1 cellular context compared by ENCODE assay signal in the genomic region with DNA sequence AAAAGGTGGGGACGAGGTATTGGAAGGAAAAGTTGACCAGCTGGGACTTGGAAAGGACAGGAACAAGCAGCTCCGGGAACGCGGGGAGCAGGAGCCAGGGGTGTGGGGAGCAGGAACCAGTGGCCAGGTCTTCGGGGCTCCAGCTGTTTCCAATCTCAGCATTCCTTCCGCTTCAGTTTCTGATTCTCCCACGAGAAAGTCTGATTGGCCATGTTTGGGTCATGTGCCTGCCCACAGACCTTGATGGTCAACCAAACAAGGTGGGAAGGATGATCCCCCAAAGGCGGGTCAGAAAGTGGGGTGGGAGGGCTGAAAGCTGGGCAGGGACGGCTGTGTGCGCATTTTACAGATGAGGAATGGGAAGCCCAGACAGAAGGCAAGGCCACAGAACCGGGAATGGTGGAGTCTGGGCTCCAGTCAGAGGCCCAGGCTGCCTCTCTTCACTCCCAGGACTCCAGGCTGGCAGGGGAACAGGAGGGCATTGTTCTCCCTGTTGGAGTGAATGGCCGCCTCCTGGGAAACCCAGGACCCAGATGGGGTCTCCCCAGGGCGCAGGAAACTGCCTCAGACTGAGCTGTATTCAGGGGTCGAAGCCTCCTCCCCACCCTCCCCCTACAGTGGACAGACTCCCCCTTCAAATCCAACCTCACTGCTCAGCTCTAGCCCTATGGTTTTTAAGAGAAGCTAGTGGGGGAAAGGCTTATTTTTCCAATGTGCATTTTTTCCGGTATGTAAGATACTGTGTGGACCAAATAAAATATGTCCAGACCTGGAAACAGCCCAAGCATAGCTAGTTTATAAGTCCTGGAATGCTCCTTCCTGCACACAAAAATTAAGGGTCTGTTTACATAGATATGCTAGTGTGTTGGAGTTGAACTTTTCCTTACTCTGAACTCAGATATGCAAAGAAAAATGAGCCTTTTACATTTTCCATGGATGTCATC.
TF ChIP-seq lines count a peak whose summit lies in the region.

No MANE protein-coding gene starts in this region.

TF ChIP-seq in HepG2, 621 proteins besides CTCF, POLR2A, EP300 and RAD21 (continued from another document and continues in another):
- TF ChIP-seq MBD4 (IDR thresholded peaks at IDR 0.05; ENCODE audit: borderline replicate concordance, low read length) = no peak
- TF ChIP-seq, protein P1, sequence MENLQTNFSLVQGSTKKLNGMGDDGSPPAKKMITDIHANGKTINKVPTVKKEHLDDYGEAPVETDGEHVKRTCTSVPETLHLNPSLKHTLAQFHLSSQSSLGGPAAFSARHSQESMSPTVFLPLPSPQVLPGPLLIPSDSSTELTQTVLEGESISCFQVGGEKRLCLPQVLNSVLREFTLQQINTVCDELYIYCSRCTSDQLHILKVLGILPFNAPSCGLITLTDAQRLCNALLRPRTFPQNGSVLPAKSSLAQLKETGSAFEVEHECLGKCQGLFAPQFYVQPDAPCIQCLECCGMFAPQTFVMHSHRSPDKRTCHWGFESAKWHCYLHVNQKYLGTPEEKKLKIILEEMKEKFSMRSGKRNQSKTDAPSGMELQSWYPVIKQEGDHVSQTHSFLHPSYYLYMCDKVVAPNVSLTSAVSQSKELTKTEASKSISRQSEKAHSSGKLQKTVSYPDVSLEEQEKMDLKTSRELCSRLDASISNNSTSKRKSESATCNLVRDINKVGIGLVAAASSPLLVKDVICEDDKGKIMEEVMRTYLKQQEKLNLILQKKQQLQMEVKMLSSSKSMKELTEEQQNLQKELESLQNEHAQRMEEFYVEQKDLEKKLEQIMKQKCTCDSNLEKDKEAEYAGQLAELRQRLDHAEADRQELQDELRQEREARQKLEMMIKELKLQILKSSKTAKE (CRISPR knock-in tag; IDR thresholded peaks at IDR 0.05; ENCODE audit: borderline replicate concordance) = no peak
- TF ChIP-seq, protein P2, sequence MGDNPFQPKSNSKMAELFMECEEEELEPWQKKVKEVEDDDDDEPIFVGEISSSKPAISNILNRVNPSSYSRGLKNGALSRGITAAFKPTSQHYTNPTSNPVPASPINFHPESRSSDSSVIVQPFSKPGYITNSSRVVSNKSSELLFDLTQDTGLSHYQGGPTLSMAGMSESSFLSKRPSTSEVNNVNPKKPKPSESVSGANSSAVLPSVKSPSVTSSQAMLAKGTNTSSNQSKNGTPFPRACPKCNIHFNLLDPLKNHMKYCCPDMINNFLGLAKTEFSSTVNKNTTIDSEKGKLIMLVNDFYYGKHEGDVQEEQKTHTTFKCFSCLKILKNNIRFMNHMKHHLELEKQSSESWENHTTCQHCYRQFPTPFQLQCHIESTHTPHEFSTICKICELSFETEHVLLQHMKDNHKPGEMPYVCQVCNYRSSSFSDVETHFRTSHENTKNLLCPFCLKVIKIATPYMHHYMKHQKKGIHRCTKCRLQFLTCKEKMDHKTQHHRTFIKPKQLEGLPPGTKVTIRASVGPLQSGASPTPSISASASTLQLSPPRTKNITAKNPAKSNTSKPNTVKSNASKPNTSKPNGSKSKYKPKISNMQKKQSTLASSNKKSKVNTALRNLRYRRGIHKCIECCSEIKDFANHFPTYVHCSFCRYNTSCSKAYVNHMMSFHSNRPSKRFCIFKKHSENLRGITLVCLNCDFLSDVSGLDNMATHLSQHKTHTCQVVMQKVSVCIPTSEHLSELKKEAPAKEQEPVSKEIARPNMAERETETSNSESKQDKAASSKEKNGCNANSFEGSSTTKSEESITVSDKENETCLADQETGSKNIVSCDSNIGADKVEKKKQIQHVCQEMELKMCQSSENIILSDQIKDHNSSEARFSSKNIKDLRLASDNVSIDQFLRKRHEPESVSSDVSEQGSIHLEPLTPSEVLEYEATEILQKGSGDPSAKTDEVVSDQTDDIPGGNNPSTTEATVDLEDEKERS (CRISPR knock-in tag; IDR thresholded peaks at IDR 0.05) = no peak
- TF ChIP-seq, protein P3, sequence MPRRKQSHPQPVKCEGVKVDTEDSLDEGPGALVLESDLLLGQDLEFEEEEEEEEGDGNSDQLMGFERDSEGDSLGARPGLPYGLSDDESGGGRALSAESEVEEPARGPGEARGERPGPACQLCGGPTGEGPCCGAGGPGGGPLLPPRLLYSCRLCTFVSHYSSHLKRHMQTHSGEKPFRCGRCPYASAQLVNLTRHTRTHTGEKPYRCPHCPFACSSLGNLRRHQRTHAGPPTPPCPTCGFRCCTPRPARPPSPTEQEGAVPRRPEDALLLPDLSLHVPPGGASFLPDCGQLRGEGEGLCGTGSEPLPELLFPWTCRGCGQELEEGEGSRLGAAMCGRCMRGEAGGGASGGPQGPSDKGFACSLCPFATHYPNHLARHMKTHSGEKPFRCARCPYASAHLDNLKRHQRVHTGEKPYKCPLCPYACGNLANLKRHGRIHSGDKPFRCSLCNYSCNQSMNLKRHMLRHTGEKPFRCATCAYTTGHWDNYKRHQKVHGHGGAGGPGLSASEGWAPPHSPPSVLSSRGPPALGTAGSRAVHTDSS (CRISPR knock-in tag; conservative IDR thresholded peaks at IDR 0.05) = no peak
- no peak for TF ChIP-seq ATF1 (CRISPR knock-in tag; IDR thresholded peaks at IDR 0.05)
- TF ChIP-seq RELA (CRISPR knock-in tag; IDR thresholded peaks at IDR 0.05) = no peak
- 0 out of 2 replicates have a peak, but pooled peaks have one; percentile 16 for TF ChIP-seq ELF1 (CRISPR knock-in tag; IDR thresholded peaks at IDR 0.05)
- 0 out of 2 replicates have a peak, but pooled peaks have one; percentile 28 for TF ChIP-seq ZNF225 (CRISPR knock-in tag; IDR thresholded peaks at IDR 0.05)
- no peak for TF ChIP-seq ZNF382 (CRISPR knock-in tag; IDR thresholded peaks at IDR 0.05; ENCODE audit: borderline replicate concordance)
- TF ChIP-seq, protein P4, sequence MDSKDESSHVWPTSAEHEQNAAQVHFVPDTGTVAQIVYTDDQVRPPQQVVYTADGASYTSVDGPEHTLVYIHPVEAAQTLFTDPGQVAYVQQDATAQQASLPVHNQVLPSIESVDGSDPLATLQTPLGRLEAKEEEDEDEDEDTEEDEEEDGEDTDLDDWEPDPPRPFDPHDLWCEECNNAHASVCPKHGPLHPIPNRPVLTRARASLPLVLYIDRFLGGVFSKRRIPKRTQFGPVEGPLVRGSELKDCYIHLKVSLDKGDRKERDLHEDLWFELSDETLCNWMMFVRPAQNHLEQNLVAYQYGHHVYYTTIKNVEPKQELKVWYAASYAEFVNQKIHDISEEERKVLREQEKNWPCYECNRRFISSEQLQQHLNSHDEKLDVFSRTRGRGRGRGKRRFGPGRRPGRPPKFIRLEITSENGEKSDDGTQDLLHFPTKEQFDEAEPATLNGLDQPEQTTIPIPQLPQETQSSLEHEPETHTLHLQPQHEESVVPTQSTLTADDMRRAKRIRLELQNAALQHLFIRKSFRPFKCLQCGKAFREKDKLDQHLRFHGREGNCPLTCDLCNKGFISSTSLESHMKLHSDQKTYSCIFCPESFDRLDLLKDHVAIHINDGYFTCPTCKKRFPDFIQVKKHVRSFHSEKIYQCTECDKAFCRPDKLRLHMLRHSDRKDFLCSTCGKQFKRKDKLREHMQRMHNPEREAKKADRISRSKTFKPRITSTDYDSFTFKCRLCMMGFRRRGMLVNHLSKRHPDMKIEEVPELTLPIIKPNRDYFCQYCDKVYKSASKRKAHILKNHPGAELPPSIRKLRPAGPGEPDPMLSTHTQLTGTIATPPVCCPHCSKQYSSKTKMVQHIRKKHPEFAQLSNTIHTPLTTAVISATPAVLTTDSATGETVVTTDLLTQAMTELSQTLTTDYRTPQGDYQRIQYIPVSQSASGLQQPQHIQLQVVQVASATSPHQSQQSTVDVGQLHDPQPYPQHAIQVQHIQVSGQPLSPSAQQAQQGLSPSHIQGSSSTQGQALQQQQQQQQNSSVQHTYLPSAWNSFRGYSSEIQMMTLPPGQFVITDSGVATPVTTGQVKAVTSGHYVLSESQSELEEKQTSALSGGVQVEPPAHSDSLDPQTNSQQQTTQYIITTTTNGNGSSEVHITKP (CRISPR knock-in tag; IDR thresholded peaks at IDR 0.05; ENCODE audit: low read depth) = no peak
- TF ChIP-seq SOX5 (CRISPR knock-in tag; IDR thresholded peaks at IDR 0.05; ENCODE audit: borderline replicate concordance) = no peak
- TF ChIP-seq CCDC6 (CRISPR knock-in tag; IDR thresholded peaks at IDR 0.05) = no peak
- no peak for TF ChIP-seq ZSCAN12 (CRISPR knock-in tag; IDR thresholded peaks at IDR 0.05)
- TF ChIP-seq ZNF33B (CRISPR knock-in tag; IDR thresholded peaks at IDR 0.05) = no peak
- TF ChIP-seq, protein P5, sequence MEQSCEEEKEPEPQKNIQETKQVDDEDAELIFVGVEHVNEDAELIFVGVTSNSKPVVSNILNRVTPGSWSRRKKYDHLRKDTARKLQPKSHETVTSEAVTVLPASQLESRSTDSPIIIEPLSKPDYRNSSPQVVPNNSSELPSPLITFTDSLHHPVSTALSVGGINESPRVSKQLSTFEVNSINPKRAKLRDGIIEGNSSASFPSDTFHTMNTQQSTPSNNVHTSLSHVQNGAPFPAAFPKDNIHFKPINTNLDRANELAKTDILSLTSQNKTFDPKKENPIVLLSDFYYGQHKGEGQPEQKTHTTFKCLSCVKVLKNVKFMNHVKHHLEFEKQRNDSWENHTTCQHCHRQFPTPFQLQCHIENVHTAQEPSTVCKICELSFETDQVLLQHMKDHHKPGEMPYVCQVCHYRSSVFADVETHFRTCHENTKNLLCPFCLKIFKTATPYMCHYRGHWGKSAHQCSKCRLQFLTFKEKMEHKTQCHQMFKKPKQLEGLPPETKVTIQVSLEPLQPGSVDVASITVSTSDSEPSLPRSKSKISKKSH (CRISPR knock-in tag; IDR thresholded peaks at IDR 0.05; ENCODE audit: borderline replicate concordance) = peak; percentile 80; the same call in 1 of the 2 replicates
- TF ChIP-seq ZKSCAN5 (CRISPR knock-in tag; IDR thresholded peaks at IDR 0.05) = no peak
- TF ChIP-seq ZNF724P (CRISPR knock-in tag; IDR thresholded peaks at IDR 0.05; ENCODE audit: borderline replicate concordance) = no peak
- TF ChIP-seq, protein P6, sequence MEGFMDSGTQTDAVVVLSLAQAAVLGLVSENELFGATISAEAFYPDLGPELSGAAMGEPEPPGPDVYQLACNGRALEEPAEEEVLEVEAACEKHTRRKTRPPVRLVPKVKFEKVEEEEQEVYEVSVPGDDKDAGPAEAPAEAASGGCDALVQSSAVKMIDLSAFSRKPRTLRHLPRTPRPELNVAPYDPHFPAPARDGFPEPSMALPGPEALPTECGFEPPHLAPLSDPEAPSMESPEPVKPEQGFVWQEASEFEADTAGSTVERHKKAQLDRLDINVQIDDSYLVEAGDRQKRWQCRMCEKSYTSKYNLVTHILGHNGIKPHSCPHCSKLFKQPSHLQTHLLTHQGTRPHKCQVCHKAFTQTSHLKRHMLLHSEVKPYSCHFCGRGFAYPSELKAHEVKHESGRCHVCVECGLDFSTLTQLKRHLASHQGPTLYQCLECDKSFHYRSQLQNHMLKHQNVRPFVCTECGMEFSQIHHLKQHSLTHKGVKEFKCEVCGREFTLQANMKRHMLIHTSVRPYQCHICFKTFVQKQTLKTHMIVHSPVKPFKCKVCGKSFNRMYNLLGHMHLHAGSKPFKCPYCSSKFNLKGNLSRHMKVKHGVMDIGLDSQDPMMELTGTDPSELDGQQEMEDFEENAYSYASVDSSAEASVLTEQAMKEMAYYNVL (CRISPR knock-in tag; IDR thresholded peaks at IDR 0.05; ENCODE audit: borderline replicate concordance) = no peak
- no peak for TF ChIP-seq ZNF703 (CRISPR knock-in tag; IDR thresholded peaks at IDR 0.05; ENCODE audit: borderline replicate concordance)
- no peak for TF ChIP-seq SP2 (CRISPR knock-in tag; IDR thresholded peaks at IDR 0.05)
- TF ChIP-seq TBL1XR1 (IDR thresholded peaks at IDR 0.05; ENCODE audit: borderline replicate concordance, low read length, partially characterized antibody) = no peak
- TF ChIP-seq SRSF4 (IDR thresholded peaks at IDR 0.05; ENCODE audit: low read depth, low read length, poor library complexity, severe bottlenecking) = no peak
- no peak for TF ChIP-seq ZNF7 (CRISPR knock-in tag; IDR thresholded peaks at IDR 0.05)
- TF ChIP-seq, protein P7, sequence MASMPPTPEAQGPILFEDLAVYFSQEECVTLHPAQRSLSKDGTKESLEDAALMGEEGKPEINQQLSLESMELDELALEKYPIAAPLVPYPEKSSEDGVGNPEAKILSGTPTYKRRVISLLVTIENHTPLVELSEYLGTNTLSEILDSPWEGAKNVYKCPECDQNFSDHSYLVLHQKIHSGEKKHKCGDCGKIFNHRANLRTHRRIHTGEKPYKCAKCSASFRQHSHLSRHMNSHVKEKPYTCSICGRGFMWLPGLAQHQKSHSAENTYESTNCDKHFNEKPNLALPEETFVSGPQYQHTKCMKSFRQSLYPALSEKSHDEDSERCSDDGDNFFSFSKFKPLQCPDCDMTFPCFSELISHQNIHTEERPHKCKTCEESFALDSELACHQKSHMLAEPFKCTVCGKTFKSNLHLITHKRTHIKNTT (CRISPR knock-in tag; IDR thresholded peaks at IDR 0.05) = no peak
- no peak for TF ChIP-seq CREM (IDR thresholded peaks at IDR 0.05)
- no peak for TF ChIP-seq CREM (CRISPR knock-in tag; IDR thresholded peaks at IDR 0.05)
- no peak for TF ChIP-seq ZKSCAN1 (IDR thresholded peaks at IDR 0.05; ENCODE audit: low read length)
- TF ChIP-seq PAX8 (CRISPR knock-in tag; IDR thresholded peaks at IDR 0.05; ENCODE audit: borderline replicate concordance) = no peak
- no peak for TF ChIP-seq NKX3-1 (CRISPR knock-in tag; IDR thresholded peaks at IDR 0.05)
- no peak for TF ChIP-seq NAIF1 (CRISPR knock-in tag; IDR thresholded peaks at IDR 0.05; ENCODE audit: borderline replicate concordance)
- TF ChIP-seq ZNF484 (CRISPR knock-in tag; IDR thresholded peaks at IDR 0.05; ENCODE audit: borderline replicate concordance, low read depth) = no peak
- TF ChIP-seq KDM6A (CRISPR knock-in tag; IDR thresholded peaks at IDR 0.05; ENCODE audit: low read depth) = no peak
- no peak for TF ChIP-seq ZNF775 (CRISPR knock-in tag; IDR thresholded peaks at IDR 0.05; ENCODE audit: borderline replicate concordance)
- no peak for TF ChIP-seq ZNF331 (CRISPR knock-in tag; IDR thresholded peaks at IDR 0.05)
- no peak for TF ChIP-seq KLF12 (CRISPR knock-in tag; IDR thresholded peaks at IDR 0.05; ENCODE audit: borderline replicate concordance)
- TF ChIP-seq, protein P8, sequence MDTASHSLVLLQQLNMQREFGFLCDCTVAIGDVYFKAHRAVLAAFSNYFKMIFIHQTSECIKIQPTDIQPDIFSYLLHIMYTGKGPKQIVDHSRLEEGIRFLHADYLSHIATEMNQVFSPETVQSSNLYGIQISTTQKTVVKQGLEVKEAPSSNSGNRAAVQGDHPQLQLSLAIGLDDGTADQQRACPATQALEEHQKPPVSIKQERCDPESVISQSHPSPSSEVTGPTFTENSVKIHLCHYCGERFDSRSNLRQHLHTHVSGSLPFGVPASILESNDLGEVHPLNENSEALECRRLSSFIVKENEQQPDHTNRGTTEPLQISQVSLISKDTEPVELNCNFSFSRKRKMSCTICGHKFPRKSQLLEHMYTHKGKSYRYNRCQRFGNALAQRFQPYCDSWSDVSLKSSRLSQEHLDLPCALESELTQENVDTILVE (CRISPR knock-in tag; IDR thresholded peaks at IDR 0.05) = no peak
